ENCODE assay signal across 1 cellular context in the genomic region with DNA sequence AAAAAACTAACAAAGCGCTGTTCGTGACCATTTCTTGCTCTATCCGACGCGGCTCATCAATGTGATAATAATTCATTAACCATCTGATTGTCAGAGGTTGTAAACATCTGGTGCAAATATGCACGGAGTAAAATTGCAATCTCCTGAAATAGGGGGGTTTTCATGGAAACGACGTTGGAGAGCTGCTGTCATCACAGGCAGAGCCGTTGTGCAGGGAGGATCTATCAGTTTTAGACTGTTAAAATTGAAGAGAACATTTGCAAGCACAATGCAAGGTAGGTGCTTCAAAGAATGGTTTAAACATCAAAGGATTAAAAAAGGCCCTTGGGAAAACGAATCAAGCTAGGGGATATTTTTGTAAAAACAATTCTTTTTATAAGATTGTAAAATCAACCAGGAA.
TF ChIP-seq lines count a peak whose summit lies in the region.

No MANE protein-coding gene starts in this region.

TF ChIP-seq in HepG2, 621 proteins besides CTCF, POLR2A, EP300 and RAD21 (continued from another document):
- TF ChIP-seq, protein P1, sequence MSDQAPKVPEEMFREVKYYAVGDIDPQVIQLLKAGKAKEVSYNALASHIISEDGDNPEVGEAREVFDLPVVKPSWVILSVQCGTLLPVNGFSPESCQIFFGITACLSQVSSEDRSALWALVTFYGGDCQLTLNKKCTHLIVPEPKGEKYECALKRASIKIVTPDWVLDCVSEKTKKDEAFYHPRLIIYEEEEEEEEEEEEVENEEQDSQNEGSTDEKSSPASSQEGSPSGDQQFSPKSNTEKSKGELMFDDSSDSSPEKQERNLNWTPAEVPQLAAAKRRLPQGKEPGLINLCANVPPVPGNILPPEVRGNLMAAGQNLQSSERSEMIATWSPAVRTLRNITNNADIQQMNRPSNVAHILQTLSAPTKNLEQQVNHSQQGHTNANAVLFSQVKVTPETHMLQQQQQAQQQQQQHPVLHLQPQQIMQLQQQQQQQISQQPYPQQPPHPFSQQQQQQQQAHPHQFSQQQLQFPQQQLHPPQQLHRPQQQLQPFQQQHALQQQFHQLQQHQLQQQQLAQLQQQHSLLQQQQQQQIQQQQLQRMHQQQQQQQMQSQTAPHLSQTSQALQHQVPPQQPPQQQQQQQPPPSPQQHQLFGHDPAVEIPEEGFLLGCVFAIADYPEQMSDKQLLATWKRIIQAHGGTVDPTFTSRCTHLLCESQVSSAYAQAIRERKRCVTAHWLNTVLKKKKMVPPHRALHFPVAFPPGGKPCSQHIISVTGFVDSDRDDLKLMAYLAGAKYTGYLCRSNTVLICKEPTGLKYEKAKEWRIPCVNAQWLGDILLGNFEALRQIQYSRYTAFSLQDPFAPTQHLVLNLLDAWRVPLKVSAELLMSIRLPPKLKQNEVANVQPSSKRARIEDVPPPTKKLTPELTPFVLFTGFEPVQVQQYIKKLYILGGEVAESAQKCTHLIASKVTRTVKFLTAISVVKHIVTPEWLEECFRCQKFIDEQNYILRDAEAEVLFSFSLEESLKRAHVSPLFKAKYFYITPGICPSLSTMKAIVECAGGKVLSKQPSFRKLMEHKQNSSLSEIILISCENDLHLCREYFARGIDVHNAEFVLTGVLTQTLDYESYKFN (CRISPR knock-in tag; conservative IDR thresholded peaks at IDR 0.05): no peak
- TF ChIP-seq ZNF367 (CRISPR knock-in tag; IDR thresholded peaks at IDR 0.05; ENCODE audit: borderline replicate concordance) (no peak), ZNF34 (CRISPR knock-in tag; IDR thresholded peaks at IDR 0.05; ENCODE audit: borderline replicate concordance) (no peak), SOX5 (CRISPR knock-in tag; IDR thresholded peaks at IDR 0.05; ENCODE audit: borderline replicate concordance) (no peak), FOXO1 (CRISPR knock-in tag; IDR thresholded peaks at IDR 0.05) (no peak), RBAK (CRISPR knock-in tag; IDR thresholded peaks at IDR 0.05) (no peak), ZNF878 (CRISPR knock-in tag; IDR thresholded peaks at IDR 0.05) (no peak), ZFP37 (CRISPR knock-in tag; IDR thresholded peaks at IDR 0.05; ENCODE audit: borderline replicate concordance) (no peak), NAIF1 (CRISPR knock-in tag; IDR thresholded peaks at IDR 0.05; ENCODE audit: borderline replicate concordance) (no peak)
- TF ChIP-seq, protein P2, sequence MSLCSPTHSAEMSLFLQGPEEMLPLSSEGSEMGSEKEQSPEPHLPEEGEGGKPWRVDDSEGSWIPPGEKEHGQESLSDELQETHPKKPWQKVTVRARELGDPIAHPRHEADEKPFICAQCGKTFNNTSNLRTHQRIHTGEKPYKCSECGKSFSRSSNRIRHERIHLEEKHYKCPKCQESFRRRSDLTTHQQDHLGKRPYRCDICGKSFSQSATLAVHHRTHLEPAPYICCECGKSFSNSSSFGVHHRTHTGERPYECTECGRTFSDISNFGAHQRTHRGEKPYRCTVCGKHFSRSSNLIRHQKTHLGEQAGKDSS (CRISPR knock-in tag; IDR thresholded peaks at IDR 0.05; ENCODE audit: borderline replicate concordance, low read depth): no peak
